In the genomic region with DNA sequence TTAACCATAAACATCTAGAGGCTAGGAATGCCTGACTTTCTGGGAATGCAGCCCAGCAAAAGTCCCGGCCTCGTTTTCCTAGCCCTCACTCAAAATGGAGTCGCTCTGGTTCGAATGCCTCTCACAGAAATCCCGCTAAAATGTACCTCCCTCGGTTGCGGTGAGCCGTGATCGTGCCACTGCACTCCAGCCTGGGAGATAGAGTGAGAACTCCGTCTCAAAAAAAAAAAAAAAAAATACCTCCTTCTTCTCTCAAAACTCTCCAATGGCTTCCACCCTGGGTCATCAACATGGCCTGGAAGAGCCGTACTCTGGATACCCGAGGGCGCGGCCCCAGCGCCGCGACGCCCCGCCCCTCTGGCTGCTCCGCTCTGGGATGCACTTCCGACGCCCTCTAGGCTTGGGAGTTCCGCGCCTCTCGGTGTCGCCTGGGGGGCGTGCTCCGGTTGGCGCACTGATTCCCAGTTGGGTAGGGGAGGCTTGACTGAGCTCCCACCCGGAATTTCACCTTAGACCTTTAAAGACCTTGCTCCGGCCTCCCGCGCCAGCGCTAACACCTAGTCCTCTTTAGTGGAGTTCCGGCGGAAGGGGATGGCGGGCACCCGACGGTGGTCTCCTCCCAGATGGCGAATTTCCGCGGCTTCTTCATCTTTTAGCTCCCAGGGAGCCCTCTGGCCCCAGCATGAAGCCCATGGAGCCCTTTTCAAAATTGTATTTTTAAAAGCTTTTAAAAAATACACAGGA, we compare ENCODE assay signal across 8 cellular contexts. TPM values are rescaled to one million over a fixed set of nuclear protein-coding genes. Genes with fewer than 3 reads are reported as not detected.
DNase-seq lines count a peak whose midpoint lies in the region; TF ChIP-seq lines count a peak whose summit lies in the region.

No MANE protein-coding gene starts in this region.

- TF ChIP-seq CTCF in fibroblast of mammary gland (conservative IDR thresholded peaks at IDR 0.05; ENCODE audit: control insufficient read depth, insufficient read depth, low read depth, low read length) (peak; percentile 11), neural crest cell (conservative IDR thresholded peaks at IDR 0.05) (no peak)

- peak overlapping the region; percentile 71 for H3K4me3 ChIP-seq in fibroblast of mammary gland (ENCODE audit: control insufficient read depth, low read depth, low read length)

- H3K4me1 Mint-ChIP-seq in neural crest cell = peaks cover 9% of the 10 kb centered on the region

- no peak overlapping the region for H3K4me3 Mint-ChIP-seq in neural crest cell

- TF ChIP-seq POLR2A in GM19193 (IDR thresholded peaks at IDR 0.05; ENCODE audit: extremely low read depth, insufficient read depth, insufficient read length) = peak; percentile 59

- DNase-seq in AG08395 (ENCODE audit: low spot score) (peak; percentile 66), NCI-H69 (lab: John Stamatoyannopoulos, UW) (peak; percentile 90), fibroblast of mammary gland (ENCODE audit: low read depth) (peak; percentile 57), neural crest cell (ENCODE audit: low read depth, low spot score) (peak; percentile 62), NCI-H2107 (lab: John Stamatoyannopoulos, UW) (no peak), SIG-M5 (lab: John Stamatoyannopoulos, UW) (no peak)
- peak in 2 of 3 experiments; percentile 45 for DNase-seq in activated CD8-positive, alpha-beta memory T cell treated with anti-CD3 and anti-CD28 coated beads for 48 hours (ENCODE audit: low read depth in 2 of 3, low spot score in 2 of 3)

- peak overlapping the region; percentile 94 for H3K27ac Mint-ChIP-seq in neural crest cell (ENCODE audit: unreplicated experiment)

- no peaks in the 10 kb centered on the region for H3K9me3 Mint-ChIP-seq in neural crest cell

- no peaks in the 10 kb centered on the region for H3K36me3 Mint-ChIP-seq in neural crest cell (ENCODE audit: low read depth)

- peaks cover 7% of the 10 kb centered on the region for H3K27me3 Mint-ChIP-seq in neural crest cell (ENCODE audit: low read depth)

RNA-seq across cellular contexts. Expression of gene HMGN4, which starts 12.3 kb away (rescaled TPM):
- total RNA-seq in neural crest cell = 49.7 and 50.1 TPM in 2 replicates

RNA-seq across cellular contexts. Expression of gene ABT1, which starts 46.3 kb away (rescaled TPM):
- total RNA-seq in neural crest cell = 24.8 and 26.3 TPM in 2 replicates

RNA-seq across cellular contexts. Expression of gene BTN1A1, which starts 50.3 kb away (rescaled TPM):
- total RNA-seq in neural crest cell = not detected in 2 replicates

Comparison
In these comparisons a context has a peak if more than half of its experiments do, and no peak if none do; other contexts are left out.
1. DNase-seq: peak in AG08395 (single experiment), NCI-H69 (single experiment), activated CD8-positive, alpha-beta memory T cell treated with anti-CD3 and anti-CD28 coated beads for 48 hours (2 of 3), fibroblast of mammary gland (single experiment) and neural crest cell (single experiment); none in NCI-H2107 (single experiment) and SIG-M5 (single experiment).